21 cellular contexts compared by ENCODE assay signal in the genomic region with DNA sequence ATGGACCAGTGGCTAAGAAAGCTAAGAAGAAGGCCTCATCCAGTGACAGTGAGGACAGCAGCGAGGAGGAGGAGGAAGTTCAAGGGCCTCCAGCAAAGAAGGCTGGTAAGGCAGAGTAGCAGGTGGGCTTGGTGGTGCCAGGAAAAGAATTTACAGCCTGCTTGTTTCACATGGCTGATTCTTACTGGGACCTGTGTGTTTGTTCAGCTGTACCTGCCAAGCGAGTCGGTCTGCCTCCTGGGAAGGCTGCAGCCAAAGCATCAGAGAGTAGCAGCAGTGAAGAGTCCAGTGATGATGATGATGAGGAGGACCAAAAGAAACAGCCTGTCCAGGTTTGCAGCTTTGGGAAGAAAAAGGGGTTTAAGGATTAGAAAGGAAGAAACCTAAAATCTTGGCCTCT. TPM values are rescaled to one million over a fixed set of nuclear protein-coding genes. Genes with fewer than 3 reads are reported as not detected.
A peak's percentile ranks its signal among the peaks of the same experiment; 100 is the strongest.
DNase-seq lines count a peak whose midpoint lies in the region; ATAC-seq and TF ChIP-seq lines count a peak whose summit lies in the region.
"Had no signal": no experiment of that assay in that cellular context is flagged by ENCODE, and none has a peak within 500 bp of the region (broad histone marks: within the 10 kb centered on the region; RNA-seq: fewer than 3 reads in every experiment).

No MANE protein-coding gene starts in this region.

- no peak for TF ChIP-seq CTCF in HFFc6 (IDR thresholded peaks at IDR 0.05)

- peaks cover 47 to 64% of the 10 kb centered on the region in 2 experiments for H3K36me3 ChIP-seq in trophoblast cell (ENCODE audit: control insufficient read depth in 1 of 2, insufficient read depth in 2 of 2, low read length in 2 of 2)

- no peaks in the 10 kb centered on the region for H3K9me3 Mint-ChIP-seq in activated CD4-positive, alpha-beta T cell treated with anti-CD3 and anti-CD28 coated beads, Interleukin-2, amount 10 ng/mL, durations not matched to agents 24 days and 14 days
- H3K9me3 Mint-ChIP-seq in HFFc6 = no peaks in the 10 kb centered on the region
- H3K9me3 Mint-ChIP-seq: activated CD4-positive, alpha-beta memory T cell treated with anti-CD3 and anti-CD28 coated beads, Interleukin-2, amount 10 ng/mL, durations not matched to agents 7 days and 5 days had no signal

- H2BK120ac ChIP-seq in trophoblast cell (ENCODE audit: insufficient read depth, low read length, poor library complexity) = no peak overlapping the region

- WGBS in trophoblast cell (ENCODE audit: extremely low coverage, insufficient coverage, insufficient read length) = no CpG with 5 or more reads among the region's 3 CpGs

- intact Hi-C loops in activated CD4-positive, alpha-beta T cell treated with anti-CD3 and anti-CD28 coated beads, Interleukin-2, amount 10 ng/mL, durations not matched to agents 24 days and 14 days (cut with micrococcal nuclease) = loop anchor here (10.0 kb wide), 1 partner anchor 488 kb away; the partner anchor contains the start of gene TRIM8

- H2BK12ac ChIP-seq in trophoblast cell (ENCODE audit: low read length) = no peak overlapping the region

- no peak overlapping the region for H3K14ac ChIP-seq in trophoblast cell (ENCODE audit: low read length)

- H3K27ac Mint-ChIP-seq in activated CD4-positive, alpha-beta T cell treated with anti-CD3 and anti-CD28 coated beads, Interleukin-2, amount 10 ng/mL, durations not matched to agents 24 days and 14 days = peak overlapping the region; percentile 13
- H3K27ac Mint-ChIP-seq in HFFc6 (peak overlapping the region; percentile 52; the same call in 1 of the 2 replicates), T-helper 17 cell (peak overlapping the region; percentile 86)

- H3K27me3 ChIP-seq in trophoblast cell (ENCODE audit: insufficient read depth, low read length) = no peaks in the 10 kb centered on the region
- H3K27me3 ChIP-seq: neutrophil, tibial artery had no signal

- peaks cover 2 to 3% of the 10 kb centered on the region in 2 experiments for H3K4me1 ChIP-seq in trophoblast cell (ENCODE audit: control insufficient read depth in 1 of 2, insufficient read depth in 2 of 2, low read length in 2 of 2)

- no peak overlapping the region for H3K4ac ChIP-seq in trophoblast cell (ENCODE audit: low read depth, low read length)

- DNase-seq in activated CD4-positive, alpha-beta T cell treated with anti-CD3 and anti-CD28 coated beads, Interleukin-2, amount 10 ng/mL, durations not matched to agents 24 days and 14 days = no peak
- DNase-seq in activated CD4-positive, alpha-beta T cell treated with anti-CD3 and anti-CD28 coated beads for 1 hour = no peak
- no peak for DNase-seq in HFFc6
- no peak for DNase-seq in T-helper 17 cell
- no peak for DNase-seq in trophoblast cell
- DNase-seq in NCI-H1436 treated with DMSO at 0.1 percent for 48 hours (lab: John Stamatoyannopoulos, UW) = no peak
- DNase-seq in NCI-H2227 (lab: John Stamatoyannopoulos, UW; ENCODE audit: unreplicated experiment) = no peak
- DNase-seq in NCI-H2081 treated with DMSO at 0.1 percent for 48 hours (lab: John Stamatoyannopoulos, UW) = no peak
- DNase-seq: activated CD4-positive, alpha-beta memory T cell treated with anti-CD3 and anti-CD28 coated beads, Interleukin-2, amount 10 ng/mL, durations not matched to agents 7 days and 5 days; activated gamma-delta T cell treated with Interleukin-2 at 50 U/mL for 16 hours; COR-L47; effector CD8-positive, alpha-beta T cell; GDM1; HCEC 1CT; midbrain; MV-4-11; NCI-H446; stimulated activated CD4-positive, alpha-beta T cell treated with anti-CD3 and anti-CD28 coated beads, Interleukin-2, amount 100 ng/mL, for 24 hours; tibial artery had no signal

- peaks cover 39% of the 10 kb centered on the region for H3K4me1 Mint-ChIP-seq in activated CD4-positive, alpha-beta T cell treated with anti-CD3 and anti-CD28 coated beads, Interleukin-2, amount 10 ng/mL, durations not matched to agents 24 days and 14 days
- peaks cover 45% of the 10 kb centered on the region for H3K4me1 Mint-ChIP-seq in HFFc6 (ENCODE audit: low read depth)
- H3K4me1 Mint-ChIP-seq in T-helper 17 cell = peaks cover 24% of the 10 kb centered on the region

- peaks cover under 1% of the 10 kb centered on the region for H3K27me3 Mint-ChIP-seq in activated CD4-positive, alpha-beta T cell treated with anti-CD3 and anti-CD28 coated beads, Interleukin-2, amount 10 ng/mL, durations not matched to agents 24 days and 14 days
- peaks cover 2% of the 10 kb centered on the region for H3K27me3 Mint-ChIP-seq in HFFc6 (ENCODE audit: insufficient read depth)
- no peaks in the 10 kb centered on the region for H3K27me3 Mint-ChIP-seq in T-helper 17 cell
- H3K27me3 Mint-ChIP-seq: activated CD4-positive, alpha-beta memory T cell treated with anti-CD3 and anti-CD28 coated beads, Interleukin-2, amount 10 ng/mL, durations not matched to agents 7 days and 5 days had no signal

- no peaks in the 10 kb centered on the region for H3K9me3 ChIP-seq in T-helper 17 cell (ENCODE audit: control insufficient read depth, low read length, poor library complexity, severe bottlenecking)
- no peaks in the 10 kb centered on the region for H3K9me3 ChIP-seq in trophoblast cell (ENCODE audit: insufficient read depth, low read depth, low read length)
- H3K9me3 ChIP-seq: neutrophil, tibial artery had no signal

- no peak for ATAC-seq in T-helper 17 cell
- ATAC-seq: sciatic nerve had no signal

- H4K12ac ChIP-seq in trophoblast cell (ENCODE audit: low read depth, low read length) = no peak overlapping the region

- no peak overlapping the region for H3K27ac ChIP-seq in trophoblast cell (ENCODE audit: low read depth, low read length)
- H3K27ac ChIP-seq: neutrophil, tibial artery had no signal

- H3K36me3 Mint-ChIP-seq in activated CD4-positive, alpha-beta T cell treated with anti-CD3 and anti-CD28 coated beads, Interleukin-2, amount 10 ng/mL, durations not matched to agents 24 days and 14 days (ENCODE audit: low read depth) = peaks cover 88% of the 10 kb centered on the region
- H3K36me3 Mint-ChIP-seq in HFFc6 (ENCODE audit: low read depth) = peaks cover 70% of the 10 kb centered on the region
- H3K36me3 Mint-ChIP-seq in T-helper 17 cell (ENCODE audit: low read depth) = peaks cover 6% of the 10 kb centered on the region

- no peak overlapping the region for H3K9ac ChIP-seq in trophoblast cell (ENCODE audit: low read length)

- no peak overlapping the region for H3K4me3 ChIP-seq in trophoblast cell (ENCODE audit: low read depth, low read length)
- H3K4me3 ChIP-seq: tibial artery had no signal

- H3K79me2 ChIP-seq in trophoblast cell (ENCODE audit: control insufficient read depth, insufficient read depth, low read length, poor library complexity) = peaks cover 10% of the 10 kb centered on the region

- H2BK5ac ChIP-seq in trophoblast cell (ENCODE audit: low read depth, low read length, poor library complexity) = no peak overlapping the region

- no peak overlapping the region for H3K4me2 ChIP-seq in trophoblast cell (ENCODE audit: low read length)

- H3K4me3 Mint-ChIP-seq in activated CD4-positive, alpha-beta T cell treated with anti-CD3 and anti-CD28 coated beads, Interleukin-2, amount 10 ng/mL, durations not matched to agents 24 days and 14 days = no peak overlapping the region
- H3K4me3 Mint-ChIP-seq in HFFc6 (no peak overlapping the region), T-helper 17 cell (no peak overlapping the region)
- H3K4me3 Mint-ChIP-seq: activated CD4-positive, alpha-beta memory T cell treated with anti-CD3 and anti-CD28 coated beads, Interleukin-2, amount 10 ng/mL, durations not matched to agents 7 days and 5 days had no signal

- H4K91ac ChIP-seq in trophoblast cell (ENCODE audit: low read depth, low read length) = no peak overlapping the region

- no peak overlapping the region for H3K23ac ChIP-seq in trophoblast cell (ENCODE audit: low read length)

- H3K18ac ChIP-seq in trophoblast cell (ENCODE audit: low read length) = peak overlapping the region; percentile 33

- H2AK5ac ChIP-seq in trophoblast cell (ENCODE audit: low read length) = no peak overlapping the region

- H2AFZ ChIP-seq in trophoblast cell (ENCODE audit: insufficient read depth, low read length, poor library complexity) = no peak overlapping the region

- H3K79me1 ChIP-seq in trophoblast cell (ENCODE audit: low read length) = peaks cover 4% of the 10 kb centered on the region

- no peak overlapping the region for H4K8ac ChIP-seq in trophoblast cell (ENCODE audit: low read depth, low read length)

RNA-seq across cellular contexts. Expression of gene NOLC1, which starts 5.0 kb away (rescaled TPM):
- total RNA-seq in activated CD4-positive, alpha-beta T cell treated with anti-CD3 and anti-CD28 coated beads, Interleukin-2, amount 10 ng/mL, durations not matched to agents 24 days and 14 days = 268 and 281 TPM in 2 replicates
- 10 to 100 TPM; 47.6 to 62.2 (median 58.4) TPM for total RNA-seq in HFFc6 (2021; fragmentation: NEBNext Ultra II Directional; extraction: Animal tissue kit (Norgen Biotek cat#: 25700))
- 10 to 100 TPM; 46.1 to 48.0 TPM for total RNA-seq in T-helper 17 cell
- 106 and 114 TPM in 2 replicates for polyA plus RNA-seq in trophoblast cell (2013)

RNA-seq across cellular contexts. Expression of gene PPRC1, which starts 24.4 kb away (rescaled TPM):
- 111 and 113 TPM in 2 replicates for total RNA-seq in activated CD4-positive, alpha-beta T cell treated with anti-CD3 and anti-CD28 coated beads, Interleukin-2, amount 10 ng/mL, durations not matched to agents 24 days and 14 days
- total RNA-seq in HFFc6 (2021; fragmentation: NEBNext Ultra II Directional; extraction: Animal tissue kit (Norgen Biotek cat#: 25700)) = 10 to 100 TPM; 49.4 to 56.6 (median 53.8) TPM
- total RNA-seq in T-helper 17 cell = 10 to 100 TPM; 38.3 to 41.0 TPM
- polyA plus RNA-seq in trophoblast cell (2013) = 41.1 and 41.5 TPM in 2 replicates

RNA-seq across cellular contexts. Expression of gene LDB1, which starts 37.1 kb away (rescaled TPM):
- 76.4 and 78.2 TPM in 2 replicates for total RNA-seq in activated CD4-positive, alpha-beta T cell treated with anti-CD3 and anti-CD28 coated beads, Interleukin-2, amount 10 ng/mL, durations not matched to agents 24 days and 14 days
- total RNA-seq in HFFc6 (2021; fragmentation: NEBNext Ultra II Directional; extraction: Animal tissue kit (Norgen Biotek cat#: 25700)) = 10 to 100 TPM; 51.6 to 64.8 (median 59.3) TPM
- 100 to 1,000 TPM; 104 to 112 TPM for total RNA-seq in T-helper 17 cell
- 69.8 and 70.9 TPM in 2 replicates for polyA plus RNA-seq in trophoblast cell (2013)

Comparison
In these comparisons a context has a peak if more than half of its experiments do, and no peak if none do; other contexts are left out.
1. H3K27ac Mint-ChIP-seq: peak in every context shown above with its lines; median percentile 86 in T-helper 17 cell; 52 in HFFc6; 13 in activated CD4-positive, alpha-beta T cell treated with anti-CD3 and anti-CD28 coated beads, Interleukin-2, amount 10 ng/mL, durations not matched to agents 24 days and 14 days.